In the genomic region with DNA sequence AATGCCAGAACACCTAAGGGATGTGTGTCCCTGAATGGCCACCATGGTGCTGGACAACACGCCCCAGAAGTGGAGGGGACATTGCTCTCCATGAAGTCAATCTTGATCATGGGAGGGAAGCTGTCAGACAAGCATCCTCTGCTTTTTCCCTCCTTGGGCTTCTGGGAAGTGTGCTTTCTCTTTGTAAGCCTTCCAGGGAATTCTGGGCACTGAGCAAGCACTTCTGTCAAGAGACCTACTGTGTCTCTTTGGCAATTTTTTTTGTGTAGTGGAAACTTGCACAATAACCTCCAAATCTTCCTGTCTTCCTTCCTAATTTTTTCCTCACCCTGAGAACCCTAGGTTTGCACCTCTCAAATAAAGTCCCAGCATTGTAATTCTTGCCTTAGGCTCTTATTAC, we compare ENCODE assay signal across 15 cellular contexts.
"Had no signal": no experiment of that assay in that cellular context is flagged by ENCODE, and none has a peak within 500 bp of the region (broad histone marks: within the 10 kb centered on the region; RNA-seq: fewer than 3 reads in every experiment).

No MANE protein-coding gene starts in this region.

- FAIRE-seq: colon, endothelial cell of umbilical vein had no signal

- H3K27me3 ChIP-seq: cardiac muscle cell had no signal

- H3K36me3 ChIP-seq: cardiac muscle cell had no signal

- H3K27ac ChIP-seq: cardiac muscle cell had no signal

- DNase-seq: activated CD4-positive, alpha-beta T cell treated with anti-CD3 and anti-CD28 coated beads, Interleukin-2, amount 10 ng/mL, durations not matched to agents 7 days and 5 days; activated CD8-positive, alpha-beta memory T cell treated with anti-CD3 and anti-CD28 coated beads for 24 hours; activated naive CD4-positive, alpha-beta T cell treated with Interleukin-2 at 50 U/mL for 16 hours; activated naive CD8-positive, alpha-beta T cell treated with anti-CD3 and anti-CD28 coated beads, Interleukin-2, amount 50 U/mL, for 24 hours; glutamatergic neuron; natural killer cell; right cardiac atrium; stimulated activated CD4-positive, alpha-beta T cell treated with anti-CD3 and anti-CD28 coated beads, Interleukin-12 subunit alpha, Interleukin-12 subunit beta, amount 100 ng/mL, for 4 hours; stimulated activated CD4-positive, alpha-beta T cell treated with anti-CD3 and anti-CD28 coated beads, Interleukin-2, amount 100 ng/mL, for 48 hours; stimulated activated naive CD4-positive, alpha-beta T cell treated with Interleukin-2 at 50 U/mL for 16 hours had no signal

- H3K4me3 ChIP-seq: cardiac muscle cell had no signal

- ATAC-seq: activated naive CD8-positive, alpha-beta T cell treated with anti-CD3 and anti-CD28 coated beads, Interleukin-2, amount 50 U/mL, for 24 hours; natural killer cell; right cardiac atrium; SK-N-SH treated with all-trans-retinoic acid at 6 μM for 48 hours; WTC11 had no signal
